ENCODE assay signal across 21 cellular contexts in genomic region chr2:85939136-85939535, GRCh38.
"Had no signal": no experiment of that assay in that cellular context is flagged by ENCODE, and none has a peak within 500 bp of the region (broad histone marks: within the 10 kb centered on the region; RNA-seq: fewer than 3 reads in every experiment).

No MANE protein-coding gene starts in this region.

- H3K4me1 Mint-ChIP-seq: central memory CD8-positive, alpha-beta T cell had no signal

- H3K4me3 ChIP-seq: ascending aorta had no signal

- H3K27me3 ChIP-seq: ascending aorta had no signal

- H3K4me3 Mint-ChIP-seq: activated CD4-positive, alpha-beta T cell treated with anti-CD3 and anti-CD28 coated beads for 36 hours; activated CD8-positive, alpha-beta T cell treated with anti-CD3 and anti-CD28 coated beads for 36 hours; activated naive CD4-positive, alpha-beta T cell treated with anti-CD3 and anti-CD28 coated beads, Interleukin-2, amount 50 U/mL, for 24 hours; brain; central memory CD8-positive, alpha-beta T cell had no signal

- H3K27me3 Mint-ChIP-seq: activated CD8-positive, alpha-beta T cell treated with anti-CD3 and anti-CD28 coated beads for 36 hours; activated naive CD4-positive, alpha-beta T cell treated with anti-CD3 and anti-CD28 coated beads, Interleukin-2, amount 50 U/mL, for 24 hours; brain; central memory CD8-positive, alpha-beta T cell had no signal

- H3K27ac Mint-ChIP-seq: activated CD4-positive, alpha-beta T cell treated with anti-CD3 and anti-CD28 coated beads for 36 hours; activated CD8-positive, alpha-beta T cell treated with anti-CD3 and anti-CD28 coated beads for 36 hours; activated naive CD4-positive, alpha-beta T cell treated with anti-CD3 and anti-CD28 coated beads, Interleukin-2, amount 50 U/mL, for 24 hours; brain had no signal

- ATAC-seq: activated CD4-positive, alpha-beta T cell treated with anti-CD3 and anti-CD28 coated beads for 36 hours; activated CD8-positive, alpha-beta T cell treated with anti-CD3 and anti-CD28 coated beads for 36 hours had no signal

- H3K4me1 ChIP-seq: ascending aorta had no signal

- H3K27ac ChIP-seq: ascending aorta, WERI-Rb-1 had no signal

- H3K36me3 ChIP-seq: ascending aorta, WERI-Rb-1 had no signal

- H3K36me3 Mint-ChIP-seq: brain had no signal

- H3K9me3 Mint-ChIP-seq: central memory CD8-positive, alpha-beta T cell had no signal

- H3K9me3 ChIP-seq: ascending aorta had no signal

- DNase-seq: activated CD4-positive, alpha-beta T cell treated with anti-CD3 and anti-CD28 coated beads for 36 hours; activated CD8-positive, alpha-beta memory T cell treated with anti-CD3 and anti-CD28 coated beads, Interleukin-2, amount 50 U/mL, for 48 hours; activated CD8-positive, alpha-beta T cell treated with anti-CD3 and anti-CD28 coated beads for 36 hours; activated T-cell treated with anti-CD3 and anti-CD28 coated beads, Interleukin-2, amount 50 U/mL, for 1 hour; amniotic stem cell; Karpas-422; MV-4-11; NCI-H1105; NCI-H1436; NCI-H1694 treated with DMSO at 0.1 percent for 48 hours; NCI-H2029 treated with DMSO at 0.1 percent for 48 hours; NCI-H345; NCI-H510A treated with DMSO at 0.1 percent for 48 hours; NCI-H69; SIG-M5; T-helper 1 cell; WERI-Rb-1 had no signal
